Comparison of ENCODE assay signal across 10 cellular contexts in the genomic region with DNA sequence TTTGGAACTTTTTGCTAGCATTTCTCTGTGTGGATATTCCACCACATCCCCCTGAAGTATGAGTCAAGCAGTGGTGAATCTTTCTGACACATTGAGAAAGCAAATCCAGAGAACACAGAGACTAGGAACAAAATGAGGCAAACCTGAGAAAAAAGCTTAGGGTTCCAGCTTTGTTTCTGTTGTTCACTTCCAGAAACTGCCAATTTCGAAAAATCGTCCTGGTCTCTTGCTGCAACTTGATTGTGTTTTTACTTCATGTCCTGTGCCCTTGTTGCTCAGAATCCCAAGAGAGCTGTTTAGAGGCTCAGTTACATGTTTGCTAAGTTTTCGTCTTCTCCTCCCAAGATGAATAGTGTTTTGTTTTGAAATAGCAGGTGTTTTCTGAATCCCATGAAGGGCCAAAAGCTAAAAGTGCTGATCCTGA. TPM values are rescaled to one million over a fixed set of nuclear protein-coding genes. Genes with fewer than 3 reads are reported as not detected.
DNase-seq lines count a peak whose midpoint lies in the region; ATAC-seq and TF ChIP-seq lines count a peak whose summit lies in the region.
"Had no signal": no experiment of that assay in that cellular context is flagged by ENCODE, and none has a peak within 500 bp of the region (broad histone marks: within the 10 kb centered on the region; RNA-seq: fewer than 3 reads in every experiment).

No MANE protein-coding gene starts in this region.

- H3K4me1 ChIP-seq in DND-41 (ENCODE audit: insufficient read depth, low read length) (peaks cover 69% of the 10 kb centered on the region), mesenchymal stem cell (ENCODE audit: control insufficient read depth, insufficient read depth, low read depth, low read length) (peaks cover 15% of the 10 kb centered on the region), mesendoderm (ENCODE audit: control insufficient read depth, low read depth, low read length) (peaks cover 10% of the 10 kb centered on the region)

- H4K8ac ChIP-seq in mesenchymal stem cell (ENCODE audit: low read length) (no peak overlapping the region), mesendoderm (ENCODE audit: low read depth, low read length) (no peak overlapping the region)

- peak overlapping the region in 1 of 2 experiments; percentile 78 for H3K18ac ChIP-seq in mesenchymal stem cell (ENCODE audit: low read depth in 1 of 2, low read length in 2 of 2)
- H3K18ac ChIP-seq in mesendoderm (ENCODE audit: low read length), result no peak overlapping the region

- no peak overlapping the region for H4K5ac ChIP-seq in mesendoderm (ENCODE audit: low read length)

- POLR2A ChIA-PET in activated naive CD8-positive, alpha-beta T cell treated with anti-CD3 and anti-CD28 coated beads, Interleukin-2, amount 10 ng/mL, durations not matched to agents 7 days and 5 days (lab: Charles Lee), result interaction anchor here (1.0 to 1.7 kb wide), 3 partner anchors 12 to 72 kb away, joined by 3 to 13 read pairs (median 3); a partner anchor contains a TSS

- H3K4ac ChIP-seq in mesenchymal stem cell (ENCODE audit: low read depth in 1 of 2, low read length in 2 of 2), result no peak overlapping the region
- H3K4ac ChIP-seq in mesendoderm (ENCODE audit: low read depth, low read length), result no peak overlapping the region

- TF ChIP-seq CTCF in DND-41 (IDR thresholded peaks at IDR 0.05; ENCODE audit: borderline replicate concordance, extremely low read depth, low read length, poor library complexity, severe bottlenecking) (no peak), HFFc6 (IDR thresholded peaks at IDR 0.05) (no peak), progenitor cell of endocrine pancreas (IDR thresholded peaks at IDR 0.05; ENCODE audit: unreplicated experiment) (no peak)

- ATAC-seq in DND-41 (ENCODE audit: insufficient read depth, low read depth) (no peak), GM18517 (IDR thresholded peaks at IDR 0.05; ENCODE audit: unreplicated experiment) (no peak), HG02610 (IDR thresholded peaks at IDR 0.05; ENCODE audit: unreplicated experiment) (no peak)
- no peak for ATAC-seq in activated naive CD8-positive, alpha-beta T cell treated with anti-CD3 and anti-CD28 coated beads, Interleukin-2, amount 10 ng/mL, durations not matched to agents 7 days and 5 days (ENCODE audit: low read depth)

- H2BK15ac ChIP-seq in mesenchymal stem cell (ENCODE audit: low read depth, poor library complexity, severe bottlenecking) (no peak overlapping the region), mesendoderm (replicated peaks; ENCODE audit: low read depth) (no peak overlapping the region)

- no peak overlapping the region for H3K4me3 Mint-ChIP-seq in HFFc6
- peak overlapping the region; percentile 1 for H3K4me3 Mint-ChIP-seq in activated naive CD8-positive, alpha-beta T cell treated with anti-CD3 and anti-CD28 coated beads, Interleukin-2, amount 10 ng/mL, durations not matched to agents 7 days and 5 days
- no peak overlapping the region for H3K4me3 Mint-ChIP-seq in progenitor cell of endocrine pancreas (ENCODE audit: low read depth)

- H3K27me3 ChIP-seq in DND-41 (ENCODE audit: insufficient read depth, low read length, poor library complexity), result no peaks in the 10 kb centered on the region
- H3K27me3 ChIP-seq in mesenchymal stem cell (ENCODE audit: control insufficient read depth in 1 of 2, insufficient read depth in 1 of 2, low read length in 2 of 2), result no peaks in the 10 kb centered on the region
- no peaks in the 10 kb centered on the region for H3K27me3 ChIP-seq in mesendoderm (ENCODE audit: insufficient read depth, low read length, poor library complexity)

- H3K4me1 Mint-ChIP-seq in HFFc6 (ENCODE audit: low read depth), result peaks cover 36% of the 10 kb centered on the region
- peaks cover 54% of the 10 kb centered on the region for H3K4me1 Mint-ChIP-seq in activated naive CD8-positive, alpha-beta T cell treated with anti-CD3 and anti-CD28 coated beads, Interleukin-2, amount 10 ng/mL, durations not matched to agents 7 days and 5 days
- peaks cover 18% of the 10 kb centered on the region for H3K4me1 Mint-ChIP-seq in progenitor cell of endocrine pancreas (ENCODE audit: low read depth)

- no peak overlapping the region for H2BK12ac ChIP-seq in mesenchymal stem cell (ENCODE audit: low read length in 2 of 2)

- H3K36me3 Mint-ChIP-seq in HFFc6 (ENCODE audit: low read depth), result peaks cover 12% of the 10 kb centered on the region
- H3K36me3 Mint-ChIP-seq in activated naive CD8-positive, alpha-beta T cell treated with anti-CD3 and anti-CD28 coated beads, Interleukin-2, amount 10 ng/mL, durations not matched to agents 7 days and 5 days, result peaks cover 36% of the 10 kb centered on the region
- peaks cover 7% of the 10 kb centered on the region for H3K36me3 Mint-ChIP-seq in progenitor cell of endocrine pancreas (ENCODE audit: insufficient read depth)

- H3K56ac ChIP-seq in mesendoderm (ENCODE audit: low read length), result no peak overlapping the region

- H3K79me2 ChIP-seq in DND-41 (ENCODE audit: insufficient read depth, low read length) (peaks cover 97% of the 10 kb centered on the region), mesendoderm (ENCODE audit: control insufficient read depth, insufficient read depth, low read length) (peaks cover 49% of the 10 kb centered on the region)

- peaks cover 5% of the 10 kb centered on the region for H3K27me3 Mint-ChIP-seq in HFFc6 (ENCODE audit: insufficient read depth)
- no peaks in the 10 kb centered on the region for H3K27me3 Mint-ChIP-seq in activated naive CD8-positive, alpha-beta T cell treated with anti-CD3 and anti-CD28 coated beads, Interleukin-2, amount 10 ng/mL, durations not matched to agents 7 days and 5 days
- no peaks in the 10 kb centered on the region for H3K27me3 Mint-ChIP-seq in progenitor cell of endocrine pancreas

- H3K4me3 ChIP-seq in DND-41 (ENCODE audit: low read depth in 1 of 2, low read length in 2 of 2), result no peak overlapping the region
- peak overlapping the region in 1 of 2 experiments; percentile 32 for H3K4me3 ChIP-seq in mesenchymal stem cell (ENCODE audit: insufficient read depth in 1 of 2, low read depth in 1 of 2, low read length in 2 of 2)
- H3K4me3 ChIP-seq in mesendoderm (ENCODE audit: low read length), result no peak overlapping the region

- H3K4me2 ChIP-seq in DND-41 (ENCODE audit: insufficient read depth, low read length) (peak overlapping the region; percentile 67; the same call in 1 of the 2 replicates), mesenchymal stem cell (ENCODE audit: low read length, poor library complexity, severe bottlenecking) (peak overlapping the region; percentile 7), mesendoderm (ENCODE audit: low read length) (no peak overlapping the region)

- H3K14ac ChIP-seq in mesenchymal stem cell (ENCODE audit: low read length in 2 of 2), result no peak overlapping the region

- H3K9me3 Mint-ChIP-seq in HFFc6 (no peaks in the 10 kb centered on the region), progenitor cell of endocrine pancreas (ENCODE audit: low read depth) (no peaks in the 10 kb centered on the region)
- H3K9me3 Mint-ChIP-seq in activated naive CD8-positive, alpha-beta T cell treated with anti-CD3 and anti-CD28 coated beads, Interleukin-2, amount 10 ng/mL, durations not matched to agents 7 days and 5 days, result no peaks in the 10 kb centered on the region

- WGBS in mesenchymal stem cell, result 71% methylated on average over 3 of the region's 3 CpGs
- no CpG with 5 or more reads among the region's 3 CpGs for WGBS in mesendoderm (ENCODE audit: extremely low coverage, insufficient coverage, low lambda C conversion rate)

- no peak for DNase-seq in DND-41
- peak; percentile 25 for DNase-seq in HFFc6
- DNase-seq in activated naive CD8-positive, alpha-beta T cell treated with anti-CD3 and anti-CD28 coated beads, Interleukin-2, amount 10 ng/mL, durations not matched to agents 7 days and 5 days, result no peak
- DNase-seq in mesenchymal stem cell, result peak; percentile 40
- DNase-seq in progenitor cell of endocrine pancreas (ENCODE audit: low spot score, unreplicated experiment), result no peak
- no peak for DNase-seq in mesendoderm
- DNase-seq: activated naive CD4-positive, alpha-beta T cell treated with anti-CD3 and anti-CD28 coated beads, Interleukin-2, amount 50 U/mL, for 16 hours; NCI-H2029 had no signal

- H2AFZ ChIP-seq in DND-41 (ENCODE audit: low read depth, low read length) (no peak overlapping the region), mesenchymal stem cell (ENCODE audit: low read depth, low read length) (no peak overlapping the region)

- no peaks in the 10 kb centered on the region for H3K9me3 ChIP-seq in DND-41 (ENCODE audit: insufficient read depth, low read length, severe bottlenecking)
- H3K9me3 ChIP-seq in mesenchymal stem cell (ENCODE audit: control insufficient read depth, low read length), result no peaks in the 10 kb centered on the region

- peaks cover 34% of the 10 kb centered on the region for H4K20me1 ChIP-seq in DND-41 (ENCODE audit: insufficient read depth, low read length)

- H2BK5ac ChIP-seq in mesenchymal stem cell (ENCODE audit: low read depth, low read length, poor library complexity, severe bottlenecking), result no peak overlapping the region
- no peak overlapping the region for H2BK5ac ChIP-seq in mesendoderm (ENCODE audit: low read length)

- peak overlapping the region; percentile 29 for H2AK5ac ChIP-seq in mesenchymal stem cell (ENCODE audit: low read length, severe bottlenecking)
- H2AK5ac ChIP-seq in mesendoderm (ENCODE audit: low read length), result no peak overlapping the region

- H3K9ac ChIP-seq in DND-41 (ENCODE audit: low read depth, low read length), result no peak overlapping the region
- peak overlapping the region; percentile 12 for H3K9ac ChIP-seq in mesenchymal stem cell (ENCODE audit: low read length)
- no peak overlapping the region for H3K9ac ChIP-seq in mesendoderm (ENCODE audit: low read length)

- H3K27ac Mint-ChIP-seq in HFFc6 (peak overlapping the region; percentile 19; the same call in 1 of the 2 replicates), progenitor cell of endocrine pancreas (no peak overlapping the region)
- peak overlapping the region; percentile 32 for H3K27ac Mint-ChIP-seq in activated naive CD8-positive, alpha-beta T cell treated with anti-CD3 and anti-CD28 coated beads, Interleukin-2, amount 10 ng/mL, durations not matched to agents 7 days and 5 days

- peaks cover 10% of the 10 kb centered on the region for H3K79me1 ChIP-seq in mesenchymal stem cell (replicated peaks; ENCODE audit: low read length, poor library complexity, severe bottlenecking)
- peaks cover 15% of the 10 kb centered on the region for H3K79me1 ChIP-seq in mesendoderm (ENCODE audit: low read length)

- H2BK120ac ChIP-seq in mesenchymal stem cell (ENCODE audit: low read depth, low read length) (no peak overlapping the region), mesendoderm (ENCODE audit: low read depth, low read length) (no peak overlapping the region)

- H3K27ac ChIP-seq in DND-41 (ENCODE audit: low read length) (peak overlapping the region; percentile 84), mesenchymal stem cell (ENCODE audit: low read length, poor library complexity, severe bottlenecking) (peak overlapping the region; percentile 36), mesendoderm (ENCODE audit: low read depth, low read length) (no peak overlapping the region)

- no peak overlapping the region for H4K91ac ChIP-seq in mesenchymal stem cell (ENCODE audit: low read length)

- no peak overlapping the region for H3K23ac ChIP-seq in mesenchymal stem cell (ENCODE audit: low read length in 2 of 2)
- no peak overlapping the region for H3K23ac ChIP-seq in mesendoderm (ENCODE audit: low read length)

- H3K36me3 ChIP-seq in DND-41 (ENCODE audit: insufficient read depth, low read length), result peaks cover 16% of the 10 kb centered on the region
- peaks cover 8% of the 10 kb centered on the region in 2 experiments for H3K36me3 ChIP-seq in mesenchymal stem cell (ENCODE audit: control insufficient read depth in 1 of 2, insufficient read depth in 2 of 2, low read depth in 1 of 2, low read length in 2 of 2)
- no peaks in the 10 kb centered on the region for H3K36me3 ChIP-seq in mesendoderm (ENCODE audit: control insufficient read depth, insufficient read depth, low read length)

RNA-seq across cellular contexts. Expression of a gene that starts 13.7 kb away (rescaled TPM):
- total RNA-seq in HFFc6 (2021; fragmentation: NEBNext Ultra II Directional; extraction: Animal tissue kit (Norgen Biotek cat#: 25700)), result 10 to 100 TPM; 45.2 to 64.7 (median 49.5) TPM
- total RNA-seq in activated naive CD8-positive, alpha-beta T cell treated with anti-CD3 and anti-CD28 coated beads, Interleukin-2, amount 10 ng/mL, durations not matched to agents 7 days and 5 days, result 10 to 100 TPM; 95.0 to 96.5 TPM
- polyA plus RNA-seq in mesenchymal stem cell (2013, experiment 1 of 2), result 14.4 TPM
- polyA plus RNA-seq in mesenchymal stem cell (2013, experiment 2 of 2), result 14.9 TPM
- total RNA-seq in progenitor cell of endocrine pancreas, result 28.6 TPM in 2 replicates
- polyA plus RNA-seq in mesendoderm (2013, experiment 1 of 2), result 29.3 TPM
- 29.3 TPM for polyA plus RNA-seq in mesendoderm (2013, experiment 2 of 2)

RNA-seq across cellular contexts. Expression of a gene that starts 43.9 kb away (rescaled TPM):
- 10 to 100 TPM in 5 of 6 experiments, 1 to 10 TPM in 1; 7.8 to 15.7 (median 14.4) TPM for total RNA-seq in HFFc6 (2021; fragmentation: NEBNext Ultra II Directional; extraction: Animal tissue kit (Norgen Biotek cat#: 25700))
- 10 to 100 TPM; 29.5 to 31.3 TPM for total RNA-seq in activated naive CD8-positive, alpha-beta T cell treated with anti-CD3 and anti-CD28 coated beads, Interleukin-2, amount 10 ng/mL, durations not matched to agents 7 days and 5 days
- 5.0 TPM for polyA plus RNA-seq in mesenchymal stem cell (2013, experiment 1 of 2)
- 6.4 TPM for polyA plus RNA-seq in mesenchymal stem cell (2013, experiment 2 of 2)
- total RNA-seq in progenitor cell of endocrine pancreas, result 10.1 and 11.0 TPM in 2 replicates
- polyA plus RNA-seq in mesendoderm (2013, experiment 1 of 2), result 31.4 TPM
- polyA plus RNA-seq in mesendoderm (2013, experiment 2 of 2), result 31.9 TPM

Comparison
In these comparisons a context has a peak if more than half of its experiments do, and no peak if none do; other contexts are left out.
1. DNase-seq: peak in HFFc6 (single experiment) and mesenchymal stem cell (single experiment); none in DND-41 (single experiment), activated naive CD8-positive, alpha-beta T cell treated with anti-CD3 and anti-CD28 coated beads, Interleukin-2, amount 10 ng/mL, durations not matched to agents 7 days and 5 days (single experiment), progenitor cell of endocrine pancreas (single experiment) and mesendoderm (single experiment).